Comparison of ENCODE assay signal across 1 cellular context in genomic region chr6:55998586-55998985, GRCh38.
A peak's percentile ranks its signal among the peaks of the same experiment; 100 is the strongest.
TF ChIP-seq lines count a peak whose summit lies in the region.

No MANE protein-coding gene starts in this region.

TF ChIP-seq in Ishikawa, 13 proteins besides CTCF, POLR2A, EP300 and RAD21 (continued from another document):
- TF ChIP-seq, protein P1, sequence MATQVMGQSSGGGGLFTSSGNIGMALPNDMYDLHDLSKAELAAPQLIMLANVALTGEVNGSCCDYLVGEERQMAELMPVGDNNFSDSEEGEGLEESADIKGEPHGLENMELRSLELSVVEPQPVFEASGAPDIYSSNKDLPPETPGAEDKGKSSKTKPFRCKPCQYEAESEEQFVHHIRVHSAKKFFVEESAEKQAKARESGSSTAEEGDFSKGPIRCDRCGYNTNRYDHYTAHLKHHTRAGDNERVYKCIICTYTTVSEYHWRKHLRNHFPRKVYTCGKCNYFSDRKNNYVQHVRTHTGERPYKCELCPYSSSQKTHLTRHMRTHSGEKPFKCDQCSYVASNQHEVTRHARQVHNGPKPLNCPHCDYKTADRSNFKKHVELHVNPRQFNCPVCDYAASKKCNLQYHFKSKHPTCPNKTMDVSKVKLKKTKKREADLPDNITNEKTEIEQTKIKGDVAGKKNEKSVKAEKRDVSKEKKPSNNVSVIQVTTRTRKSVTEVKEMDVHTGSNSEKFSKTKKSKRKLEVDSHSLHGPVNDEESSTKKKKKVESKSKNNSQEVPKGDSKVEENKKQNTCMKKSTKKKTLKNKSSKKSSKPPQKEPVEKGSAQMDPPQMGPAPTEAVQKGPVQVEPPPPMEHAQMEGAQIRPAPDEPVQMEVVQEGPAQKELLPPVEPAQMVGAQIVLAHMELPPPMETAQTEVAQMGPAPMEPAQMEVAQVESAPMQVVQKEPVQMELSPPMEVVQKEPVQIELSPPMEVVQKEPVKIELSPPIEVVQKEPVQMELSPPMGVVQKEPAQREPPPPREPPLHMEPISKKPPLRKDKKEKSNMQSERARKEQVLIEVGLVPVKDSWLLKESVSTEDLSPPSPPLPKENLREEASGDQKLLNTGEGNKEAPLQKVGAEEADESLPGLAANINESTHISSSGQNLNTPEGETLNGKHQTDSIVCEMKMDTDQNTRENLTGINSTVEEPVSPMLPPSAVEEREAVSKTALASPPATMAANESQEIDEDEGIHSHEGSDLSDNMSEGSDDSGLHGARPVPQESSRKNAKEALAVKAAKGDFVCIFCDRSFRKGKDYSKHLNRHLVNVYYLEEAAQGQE (IDR thresholded peaks at IDR 0.05; ENCODE audit: low read depth): peak; percentile 23; the same call in 1 of the 2 replicates
- TF ChIP-seq TEAD4 (IDR thresholded peaks at IDR 0.05): no peak
